In genomic region chr4:93174598-93174997, GRCh38 we compare ENCODE assay signal across 29 cellular contexts.
"Had no signal": no experiment of that assay in that cellular context is flagged by ENCODE, and none has a peak within 500 bp of the region (broad histone marks: within the 10 kb centered on the region; RNA-seq: fewer than 3 reads in every experiment).

No MANE protein-coding gene starts in this region.

- DNase-seq: activated B cell treated with CpG ODN at 0.5 μM for 24 hours; activated CD4-positive, alpha-beta memory T cell treated with anti-CD3 and anti-CD28 coated beads for 36 hours; activated CD4-positive, alpha-beta T cell treated with anti-CD3 and anti-CD28 coated beads for 36 hours; activated CD4-positive, alpha-beta T cell treated with anti-CD3 and anti-CD28 coated beads, Interleukin-2, amount 10 ng/mL, durations not matched to agents 24 days and 14 days; activated CD4-positive, CD25-positive, alpha-beta regulatory T cell treated with anti-CD3 and anti-CD28 coated beads, Interleukin-2, amount 50 U/mL, for 72 hours; activated CD8-positive, alpha-beta memory T cell treated with anti-CD3 and anti-CD28 coated beads, Interleukin-2, amount 10 ng/mL, durations not matched to agents 7 days and 5 days; activated CD8-positive, alpha-beta memory T cell treated with anti-CD3 and anti-CD28 coated beads, Interleukin-2, amount 50 U/mL, for 4 hours; activated CD8-positive, alpha-beta T cell treated with anti-CD3 and anti-CD28 coated beads, Interleukin-2, amount 10 ng/mL, durations not matched to agents 7 days and 5 days; activated effector memory CD4-positive, alpha-beta T cell treated with anti-CD3 and anti-CD28 coated beads, Interleukin-2, amount 50 U/mL, for 16 hours; activated naive CD4-positive, alpha-beta T cell treated with anti-CD3 and anti-CD28 coated beads for 36 hours; activated naive CD8-positive, alpha-beta T cell treated with anti-CD3 and anti-CD28 coated beads for 36 hours; activated naive CD8-positive, alpha-beta T cell treated with anti-CD3 and anti-CD28 coated beads, Interleukin-2, amount 50 U/mL, for 24 hours; activated T-cell treated with anti-CD3 and anti-CD28 coated beads, Interleukin-2, amount 50 U/mL, for 1 hour; activated T-cell treated with anti-CD3 and anti-CD28 coated beads, Interleukin-2, amount 50 U/mL, for 48 hours; adrenal gland; amygdala; aorta; brain microvascular endothelial cell; dorsolateral prefrontal cortex; effector memory CD4-positive, alpha-beta T cell; endodermal cell; foreskin fibroblast; glutamatergic neuron; heart left ventricle; T-helper 17 cell; T1000; WERI-Rb-1 had no signal

- H3K27ac ChIP-seq: adrenal gland, brain microvascular endothelial cell, coronary artery, dorsolateral prefrontal cortex, heart left ventricle, WERI-Rb-1 had no signal

- H3K4me3 ChIP-seq: adrenal gland, coronary artery, dorsolateral prefrontal cortex, heart left ventricle had no signal

- H3K4me1 ChIP-seq: adrenal gland, heart left ventricle had no signal

- H3K36me3 ChIP-seq: adrenal gland, brain microvascular endothelial cell, heart left ventricle, WERI-Rb-1 had no signal

- H3K9me3 ChIP-seq: adrenal gland, heart left ventricle had no signal

- H3K27me3 ChIP-seq: adrenal gland, brain microvascular endothelial cell, heart left ventricle had no signal

- ATAC-seq: activated CD4-positive, alpha-beta T cell treated with anti-CD3 and anti-CD28 coated beads for 36 hours; activated CD8-positive, alpha-beta memory T cell treated with anti-CD3 and anti-CD28 coated beads, Interleukin-2, amount 10 ng/mL, durations not matched to agents 7 days and 5 days; activated CD8-positive, alpha-beta T cell treated with anti-CD3 and anti-CD28 coated beads, Interleukin-2, amount 10 ng/mL, durations not matched to agents 7 days and 5 days; activated naive CD8-positive, alpha-beta T cell treated with anti-CD3 and anti-CD28 coated beads, Interleukin-2, amount 50 U/mL, for 24 hours; esophagus mucosa; heart left ventricle; T-helper 17 cell had no signal
